Comparison of ENCODE assay signal across 10 cellular contexts in genomic region chr20:49593441-49594142, GRCh38. TPM values are rescaled to one million over a fixed set of nuclear protein-coding genes. Genes with fewer than 3 reads are reported as not detected.
DNase-seq lines count a peak whose midpoint lies in the region; ATAC-seq and TF ChIP-seq lines count a peak whose summit lies in the region.
"Had no signal": no experiment of that assay in that cellular context is flagged by ENCODE, and none has a peak within 500 bp of the region (broad histone marks: within the 10 kb centered on the region; RNA-seq: fewer than 3 reads in every experiment).

No MANE protein-coding gene starts in this region.

- H3K4me1 ChIP-seq in transverse colon (peaks cover 0 to 7% (median 4%) of the 10 kb centered on the region in 4 donors), mammary epithelial cell (ENCODE audit: insufficient read depth, low read length) (no peaks in the 10 kb centered on the region)

- no peak for TF ChIP-seq POLR2A in transverse colon (IDR thresholded peaks at IDR 0.05)

- TF ChIP-seq EP300 in transverse colon (IDR thresholded peaks at IDR 0.05; ENCODE audit: low read depth): no peak

- H3K27me3 ChIP-seq in transverse colon (no peaks in the 10 kb centered on the region), mammary epithelial cell (ENCODE audit: insufficient read depth, low read length) (peaks cover 3% of the 10 kb centered on the region)

- intact Hi-C loops in transverse colon (cut with DNase I; ENCODE audit: low total_unique reads): no loop called here
- intact Hi-C loops in mammary epithelial cell (cut with micrococcal nuclease): no loop called here

- dilution Hi-C loops in mammary epithelial cell (cut with HindIII; ENCODE audit: low sequenced_read_pairs): no loop called here

- H3K4me2 ChIP-seq in mammary epithelial cell (ENCODE audit: insufficient read depth, low read depth, low read length): no peak overlapping the region

- ATAC-seq in GM21390 (IDR thresholded peaks at IDR 0.05; ENCODE audit: unreplicated experiment): no peak

- no peaks in the 10 kb centered on the region for H4K20me1 ChIP-seq in mammary epithelial cell (ENCODE audit: insufficient read depth, low read length)

- peaks cover 12% of the 10 kb centered on the region for H3K9me3 Mint-ChIP-seq in activated T-cell treated with anti-CD3 and anti-CD28 coated beads, Interleukin-2, amount 50 U/mL, for 24 hours
- peaks cover 13% of the 10 kb centered on the region for H3K9me3 Mint-ChIP-seq in activated naive CD8-positive, alpha-beta T cell treated with anti-CD3 and anti-CD28 coated beads for 36 hours
- no peaks in the 10 kb centered on the region for H3K9me3 Mint-ChIP-seq in mesothelial cell of epicardium

- H3K9me3 ChIP-seq in transverse colon (no peaks in the 10 kb centered on the region), mammary epithelial cell (replicated peaks; ENCODE audit: insufficient read depth, low read length) (no peaks in the 10 kb centered on the region)

- H3K27ac Mint-ChIP-seq in activated T-cell treated with anti-CD3 and anti-CD28 coated beads, Interleukin-2, amount 50 U/mL, for 24 hours: peak overlapping the region; percentile 98
- H3K27ac Mint-ChIP-seq in activated naive CD8-positive, alpha-beta T cell treated with anti-CD3 and anti-CD28 coated beads for 36 hours: peak overlapping the region; percentile 96
- H3K27ac Mint-ChIP-seq in mesothelial cell of epicardium: peak overlapping the region; percentile 81

- no peaks in the 10 kb centered on the region for H3K36me3 ChIP-seq in transverse colon
- no peaks in the 10 kb centered on the region for H3K36me3 ChIP-seq in mammary epithelial cell (ENCODE audit: insufficient read depth, low read length)

- H3K27ac ChIP-seq in transverse colon: peak overlapping the region; percentile 27 to 66 (median 48)
- no peak overlapping the region for H3K27ac ChIP-seq in mammary epithelial cell (ENCODE audit: insufficient read depth, low read depth, low read length)

- no peak for DNase-seq in activated T-cell treated with anti-CD3 and anti-CD28 coated beads, Interleukin-2, amount 50 U/mL, for 24 hours
- DNase-seq in activated T-cell treated with anti-CD3 and anti-CD28 coated beads for 4 hours (no peak), mesothelial cell of epicardium (ENCODE audit: low spot score in 2 of 2, unreplicated experiment in 2 of 2) (no peak), transverse colon (no peak), NAMALWA (ENCODE audit: low spot score) (no peak), mammary epithelial cell (no peak)
- no peak for DNase-seq in activated naive CD8-positive, alpha-beta T cell treated with anti-CD3 and anti-CD28 coated beads for 36 hours
- DNase-seq: NCI-H2029 had no signal

- H3K27me3 Mint-ChIP-seq in activated T-cell treated with anti-CD3 and anti-CD28 coated beads, Interleukin-2, amount 50 U/mL, for 24 hours: no peaks in the 10 kb centered on the region
- peaks cover 30% of the 10 kb centered on the region for H3K27me3 Mint-ChIP-seq in activated naive CD8-positive, alpha-beta T cell treated with anti-CD3 and anti-CD28 coated beads for 36 hours
- H3K27me3 Mint-ChIP-seq in mesothelial cell of epicardium (ENCODE audit: low read depth): no peaks in the 10 kb centered on the region

- peak overlapping the region; percentile 80 for H3K4me3 Mint-ChIP-seq in activated T-cell treated with anti-CD3 and anti-CD28 coated beads, Interleukin-2, amount 50 U/mL, for 24 hours
- peak overlapping the region; percentile 29 for H3K4me3 Mint-ChIP-seq in activated naive CD8-positive, alpha-beta T cell treated with anti-CD3 and anti-CD28 coated beads for 36 hours
- H3K4me3 Mint-ChIP-seq in mesothelial cell of epicardium: no peak overlapping the region

- H2AFZ ChIP-seq in mammary epithelial cell (ENCODE audit: low read depth, low read length): no peak overlapping the region

- BruUV-seq in mammary epithelial cell (replicated peaks; lab: Mats Ljungman, UMichigan): no TSS peak

- CTCF ChIA-PET in mammary epithelial cell (lab: Charles Lee; ENCODE audit: low non-redundant PET): no interaction called here

- no peak overlapping the region for H3K9ac ChIP-seq in mammary epithelial cell (ENCODE audit: insufficient read depth, low read length)

- no peaks in the 10 kb centered on the region for H3K79me2 ChIP-seq in mammary epithelial cell (ENCODE audit: insufficient read depth, low read length)

- in situ Hi-C loops in transverse colon (cut with MboI; ENCODE audit: low pct_ligation_motif_present in 1 of 4, low pct_unique_long_range_greater_than_20kb in 1 of 4, low sequenced_read_pairs in 3 of 4): no loop called here
- in situ Hi-C loops in mammary epithelial cell (cut with MboI; ENCODE audit: low sequenced_read_pairs in 2 of 2): no loop called here

- 81% methylated on average over 15 of the region's 15 CpGs; no CpG with 5 or more reads in 1 of the 2 donors for WGBS in transverse colon (ENCODE audit: low coverage in 1 of 2), 2 donors
- 87% methylated on average over 12 of the region's 15 CpGs for WGBS in mammary epithelial cell (ENCODE audit: low coverage, missing lambda C conversion rate)

- H3K4me3 ChIP-seq in transverse colon: no peak overlapping the region
- H3K4me3 ChIP-seq in mammary epithelial cell (replicated peaks in 1 of 3; ENCODE audit: insufficient read depth in 1 of 3, low read depth in 2 of 3, low read length in 3 of 3): no peak overlapping the region

- H3K36me3 Mint-ChIP-seq in activated T-cell treated with anti-CD3 and anti-CD28 coated beads, Interleukin-2, amount 50 U/mL, for 24 hours (ENCODE audit: low read depth): peaks cover 41% of the 10 kb centered on the region
- peaks cover 21% of the 10 kb centered on the region for H3K36me3 Mint-ChIP-seq in activated naive CD8-positive, alpha-beta T cell treated with anti-CD3 and anti-CD28 coated beads for 36 hours
- no peaks in the 10 kb centered on the region for H3K36me3 Mint-ChIP-seq in mesothelial cell of epicardium

- peaks cover 87% of the 10 kb centered on the region for H3K4me1 Mint-ChIP-seq in activated T-cell treated with anti-CD3 and anti-CD28 coated beads, Interleukin-2, amount 50 U/mL, for 24 hours (ENCODE audit: low read depth)
- H3K4me1 Mint-ChIP-seq in activated naive CD8-positive, alpha-beta T cell treated with anti-CD3 and anti-CD28 coated beads for 36 hours: peaks cover 70% of the 10 kb centered on the region
- peaks cover 50% of the 10 kb centered on the region for H3K4me1 Mint-ChIP-seq in mesothelial cell of epicardium

- no peak for TF ChIP-seq CTCF in mesothelial cell of epicardium (IDR thresholded peaks at IDR 0.05; ENCODE audit: unreplicated experiment)
- no peak for TF ChIP-seq CTCF in transverse colon (IDR thresholded peaks at IDR 0.05)
- TF ChIP-seq CTCF in mammary epithelial cell (conservative IDR thresholded peaks at IDR 0.05 in 1 of 2, IDR thresholded peaks at IDR 0.05 in 1 of 2; ENCODE audit: extremely low read depth in 1 of 2, insufficient read depth in 1 of 2, low read depth in 1 of 2, low read length in 2 of 2): no peak

RNA-seq across cellular contexts. Expression of gene PTGIS, which starts 25.7 kb away (rescaled TPM):
- total RNA-seq in activated naive CD8-positive, alpha-beta T cell treated with anti-CD3 and anti-CD28 coated beads for 36 hours: under 1 TPM; 0.04 to 0.08 TPM
- total RNA-seq in mesothelial cell of epicardium (113 to 118 TPM (median 117 TPM) in 3 replicates), transverse colon (10 to 100 TPM in 3 of 4 donors, 1 to 10 TPM in 1; 9.4 to 22.3 (median 15.6) TPM), mammary epithelial cell (under 1 TPM in 1 of 2 donors, not detected in 1; 0.17 TPM)
- not detected for polyA plus RNA-seq in mammary epithelial cell
- polyA minus RNA-seq in mammary epithelial cell: not detected
- total RNA-seq: epithelial cell of proximal tubule had no signal

Comparison
In these comparisons a context has a peak if more than half of its experiments do, and no peak if none do; other contexts are left out.
1. RNA of gene PTGIS, which starts 25.7 kb away (total RNA-seq): 113 to 118 TPM in mesothelial cell of epicardium and 9.4 to 22.3 TPM in transverse colon; 0.17 TPM in mammary epithelial cell and 0.04 to 0.08 TPM in activated naive CD8-positive, alpha-beta T cell treated with anti-CD3 and anti-CD28 coated beads for 36 hours; every median in the first group is over 4 times any median in the second.
2. Peak in every context shown above with its lines, with median percentiles within 50 percentile points of each other: H3K27ac Mint-ChIP-seq.